In genomic region chr18:62526098-62527025, GRCh38 we compare ENCODE assay signal across 1 cellular context.
TF ChIP-seq lines count a peak whose summit lies in the region.

No MANE protein-coding gene starts in this region.

TF ChIP-seq in K562, 482 proteins besides CTCF, POLR2A, EP300 and RAD21 (continued from another document and continues in another):
- TF ChIP-seq, protein P1, sequence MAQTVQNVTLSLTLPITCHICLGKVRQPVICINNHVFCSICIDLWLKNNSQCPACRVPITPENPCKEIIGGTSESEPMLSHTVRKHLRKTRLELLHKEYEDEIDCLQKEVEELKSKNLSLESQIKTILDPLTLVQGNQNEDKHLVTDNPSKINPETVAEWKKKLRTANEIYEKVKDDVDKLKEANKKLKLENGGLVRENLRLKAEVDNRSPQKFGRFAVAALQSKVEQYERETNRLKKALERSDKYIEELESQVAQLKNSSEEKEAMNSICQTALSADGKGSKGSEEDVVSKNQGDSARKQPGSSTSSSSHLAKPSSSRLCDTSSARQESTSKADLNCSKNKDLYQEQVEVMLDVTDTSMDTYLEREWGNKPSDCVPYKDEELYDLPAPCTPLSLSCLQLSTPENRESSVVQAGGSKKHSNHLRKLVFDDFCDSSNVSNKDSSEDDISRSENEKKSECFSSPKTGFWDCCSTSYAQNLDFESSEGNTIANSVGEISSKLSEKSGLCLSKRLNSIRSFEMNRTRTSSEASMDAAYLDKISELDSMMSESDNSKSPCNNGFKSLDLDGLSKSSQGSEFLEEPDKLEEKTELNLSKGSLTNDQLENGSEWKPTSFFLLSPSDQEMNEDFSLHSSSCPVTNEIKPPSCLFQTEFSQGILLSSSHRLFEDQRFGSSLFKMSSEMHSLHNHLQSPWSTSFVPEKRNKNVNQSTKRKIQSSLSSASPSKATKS (CRISPR knock-in tag; IDR thresholded peaks at IDR 0.05): no peak
- TF ChIP-seq NFIX (CRISPR knock-in tag; IDR thresholded peaks at IDR 0.05; ENCODE audit: low read depth) (no peak), MIER1 (IDR thresholded peaks at IDR 0.05; ENCODE audit: low read depth) (no peak), CHD1 (IDR thresholded peaks at IDR 0.05; ENCODE audit: low read length) (no peak), ZNF347 (CRISPR knock-in tag; IDR thresholded peaks at IDR 0.05; ENCODE audit: low read depth) (no peak), RFX1 (IDR thresholded peaks at IDR 0.05) (no peak), ARID3B (CRISPR knock-in tag; IDR thresholded peaks at IDR 0.05; ENCODE audit: borderline replicate concordance) (no peak), ZNF23 (CRISPR knock-in tag; IDR thresholded peaks at IDR 0.05) (no peak), PCBP1 (IDR thresholded peaks at IDR 0.05; ENCODE audit: low read depth, low read length, poor library complexity, severe bottlenecking) (peak; percentile 42), ZNF124 (CRISPR knock-in tag; IDR thresholded peaks at IDR 0.05) (no peak), RBM25 (IDR thresholded peaks at IDR 0.05; ENCODE audit: low read depth, low read length, severe bottlenecking) (no peak), CEBPZ (IDR thresholded peaks at IDR 0.05; ENCODE audit: borderline replicate concordance, low read depth, low read length) (no peak), HNRNPUL1 (IDR thresholded peaks at IDR 0.05; ENCODE audit: low read length) (no peak), EZH2 (IDR thresholded peaks at IDR 0.05; ENCODE audit: borderline replicate concordance, low read depth, low read length) (no peak), DACH1 (IDR thresholded peaks at IDR 0.05; ENCODE audit: partially characterized antibody) (peak; percentile 78), NFE2 (IDR thresholded peaks at IDR 0.05; ENCODE audit: low read depth) (0 out of 2 replicates have a peak, but pooled peaks have one; percentile 6), SAFB2 (IDR thresholded peaks at IDR 0.05; ENCODE audit: borderline replicate concordance, low read depth, low read length, severe bottlenecking) (no peak), ETV5 (CRISPR knock-in tag; IDR thresholded peaks at IDR 0.05; ENCODE audit: low read depth) (no peak), GTF2A2 (tag; IDR thresholded peaks at IDR 0.05) (no peak), SNIP1 (IDR thresholded peaks at IDR 0.05; ENCODE audit: low read depth) (no peak), UBTF (IDR thresholded peaks at IDR 0.05; ENCODE audit: borderline replicate concordance in 1 of 2, low read depth in 2 of 2, low read length in 2 of 2) (0 out of 4 replicates have a peak, but pooled peaks of 1 of the 2 experiments have one; percentile 54), ZBTB33 (CRISPR knock-in tag; IDR thresholded peaks at IDR 0.05) (no peak), RNF2 (IDR thresholded peaks at IDR 0.05) (no peak), NONO (IDR thresholded peaks at IDR 0.05; ENCODE audit: low read depth in 2 of 2, low read length in 1 of 2) (peak in 1 of 2 experiments; percentile 54; a peak in 2 of 4 replicates), ZNF174 (CRISPR knock-in tag; IDR thresholded peaks at IDR 0.05) (no peak), NFRKB (IDR thresholded peaks at IDR 0.05; ENCODE audit: low read depth) (no peak), RUNX1 (IDR thresholded peaks at IDR 0.05; ENCODE audit: low read depth) (no peak), ZNF140 (CRISPR knock-in tag; IDR thresholded peaks at IDR 0.05) (no peak), ZNF668 (CRISPR knock-in tag; IDR thresholded peaks at IDR 0.05) (no peak), FOXA1 (IDR thresholded peaks at IDR 0.05; ENCODE audit: borderline replicate concordance) (no peak), ZNF79 (CRISPR knock-in tag; IDR thresholded peaks at IDR 0.05; ENCODE audit: low read depth) (no peak)
- TF ChIP-seq, protein P2, sequence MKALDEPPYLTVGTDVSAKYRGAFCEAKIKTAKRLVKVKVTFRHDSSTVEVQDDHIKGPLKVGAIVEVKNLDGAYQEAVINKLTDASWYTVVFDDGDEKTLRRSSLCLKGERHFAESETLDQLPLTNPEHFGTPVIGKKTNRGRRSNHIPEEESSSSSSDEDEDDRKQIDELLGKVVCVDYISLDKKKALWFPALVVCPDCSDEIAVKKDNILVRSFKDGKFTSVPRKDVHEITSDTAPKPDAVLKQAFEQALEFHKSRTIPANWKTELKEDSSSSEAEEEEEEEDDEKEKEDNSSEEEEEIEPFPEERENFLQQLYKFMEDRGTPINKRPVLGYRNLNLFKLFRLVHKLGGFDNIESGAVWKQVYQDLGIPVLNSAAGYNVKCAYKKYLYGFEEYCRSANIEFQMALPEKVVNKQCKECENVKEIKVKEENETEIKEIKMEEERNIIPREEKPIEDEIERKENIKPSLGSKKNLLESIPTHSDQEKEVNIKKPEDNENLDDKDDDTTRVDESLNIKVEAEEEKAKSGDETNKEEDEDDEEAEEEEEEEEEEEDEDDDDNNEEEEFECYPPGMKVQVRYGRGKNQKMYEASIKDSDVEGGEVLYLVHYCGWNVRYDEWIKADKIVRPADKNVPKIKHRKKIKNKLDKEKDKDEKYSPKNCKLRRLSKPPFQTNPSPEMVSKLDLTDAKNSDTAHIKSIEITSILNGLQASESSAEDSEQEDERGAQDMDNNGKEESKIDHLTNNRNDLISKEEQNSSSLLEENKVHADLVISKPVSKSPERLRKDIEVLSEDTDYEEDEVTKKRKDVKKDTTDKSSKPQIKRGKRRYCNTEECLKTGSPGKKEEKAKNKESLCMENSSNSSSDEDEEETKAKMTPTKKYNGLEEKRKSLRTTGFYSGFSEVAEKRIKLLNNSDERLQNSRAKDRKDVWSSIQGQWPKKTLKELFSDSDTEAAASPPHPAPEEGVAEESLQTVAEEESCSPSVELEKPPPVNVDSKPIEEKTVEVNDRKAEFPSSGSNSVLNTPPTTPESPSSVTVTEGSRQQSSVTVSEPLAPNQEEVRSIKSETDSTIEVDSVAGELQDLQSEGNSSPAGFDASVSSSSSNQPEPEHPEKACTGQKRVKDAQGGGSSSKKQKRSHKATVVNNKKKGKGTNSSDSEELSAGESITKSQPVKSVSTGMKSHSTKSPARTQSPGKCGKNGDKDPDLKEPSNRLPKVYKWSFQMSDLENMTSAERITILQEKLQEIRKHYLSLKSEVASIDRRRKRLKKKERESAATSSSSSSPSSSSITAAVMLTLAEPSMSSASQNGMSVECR (CRISPR knock-in tag; IDR thresholded peaks at IDR 0.05): peak; percentile 89
- TF ChIP-seq, protein P3, sequence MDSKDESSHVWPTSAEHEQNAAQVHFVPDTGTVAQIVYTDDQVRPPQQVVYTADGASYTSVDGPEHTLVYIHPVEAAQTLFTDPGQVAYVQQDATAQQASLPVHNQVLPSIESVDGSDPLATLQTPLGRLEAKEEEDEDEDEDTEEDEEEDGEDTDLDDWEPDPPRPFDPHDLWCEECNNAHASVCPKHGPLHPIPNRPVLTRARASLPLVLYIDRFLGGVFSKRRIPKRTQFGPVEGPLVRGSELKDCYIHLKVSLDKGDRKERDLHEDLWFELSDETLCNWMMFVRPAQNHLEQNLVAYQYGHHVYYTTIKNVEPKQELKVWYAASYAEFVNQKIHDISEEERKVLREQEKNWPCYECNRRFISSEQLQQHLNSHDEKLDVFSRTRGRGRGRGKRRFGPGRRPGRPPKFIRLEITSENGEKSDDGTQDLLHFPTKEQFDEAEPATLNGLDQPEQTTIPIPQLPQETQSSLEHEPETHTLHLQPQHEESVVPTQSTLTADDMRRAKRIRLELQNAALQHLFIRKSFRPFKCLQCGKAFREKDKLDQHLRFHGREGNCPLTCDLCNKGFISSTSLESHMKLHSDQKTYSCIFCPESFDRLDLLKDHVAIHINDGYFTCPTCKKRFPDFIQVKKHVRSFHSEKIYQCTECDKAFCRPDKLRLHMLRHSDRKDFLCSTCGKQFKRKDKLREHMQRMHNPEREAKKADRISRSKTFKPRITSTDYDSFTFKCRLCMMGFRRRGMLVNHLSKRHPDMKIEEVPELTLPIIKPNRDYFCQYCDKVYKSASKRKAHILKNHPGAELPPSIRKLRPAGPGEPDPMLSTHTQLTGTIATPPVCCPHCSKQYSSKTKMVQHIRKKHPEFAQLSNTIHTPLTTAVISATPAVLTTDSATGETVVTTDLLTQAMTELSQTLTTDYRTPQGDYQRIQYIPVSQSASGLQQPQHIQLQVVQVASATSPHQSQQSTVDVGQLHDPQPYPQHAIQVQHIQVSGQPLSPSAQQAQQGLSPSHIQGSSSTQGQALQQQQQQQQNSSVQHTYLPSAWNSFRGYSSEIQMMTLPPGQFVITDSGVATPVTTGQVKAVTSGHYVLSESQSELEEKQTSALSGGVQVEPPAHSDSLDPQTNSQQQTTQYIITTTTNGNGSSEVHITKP (IDR thresholded peaks at IDR 0.05; ENCODE audit: partially characterized antibody): peak; percentile 40
- TF ChIP-seq, protein P4, sequence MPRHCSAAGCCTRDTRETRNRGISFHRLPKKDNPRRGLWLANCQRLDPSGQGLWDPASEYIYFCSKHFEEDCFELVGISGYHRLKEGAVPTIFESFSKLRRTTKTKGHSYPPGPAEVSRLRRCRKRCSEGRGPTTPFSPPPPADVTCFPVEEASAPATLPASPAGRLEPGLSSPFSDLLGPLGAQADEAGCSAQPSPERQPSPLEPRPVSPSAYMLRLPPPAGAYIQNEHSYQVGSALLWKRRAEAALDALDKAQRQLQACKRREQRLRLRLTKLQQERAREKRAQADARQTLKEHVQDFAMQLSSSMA (CRISPR knock-in tag; IDR thresholded peaks at IDR 0.05): no peak
- TF ChIP-seq, protein P5, sequence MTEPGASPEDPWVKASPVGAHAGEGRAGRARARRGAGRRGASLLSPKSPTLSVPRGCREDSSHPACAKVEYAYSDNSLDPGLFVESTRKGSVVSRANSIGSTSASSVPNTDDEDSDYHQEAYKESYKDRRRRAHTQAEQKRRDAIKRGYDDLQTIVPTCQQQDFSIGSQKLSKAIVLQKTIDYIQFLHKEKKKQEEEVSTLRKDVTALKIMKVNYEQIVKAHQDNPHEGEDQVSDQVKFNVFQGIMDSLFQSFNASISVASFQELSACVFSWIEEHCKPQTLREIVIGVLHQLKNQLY (CRISPR knock-in tag; conservative IDR thresholded peaks at IDR 0.05): no peak
